ENCODE assay signal across 9 cellular contexts in genomic region chr17:79027274-79027924, GRCh38. TPM values are rescaled to one million over a fixed set of nuclear protein-coding genes. Genes with fewer than 3 reads are reported as not detected.
DNase-seq lines count a peak whose midpoint lies in the region; ATAC-seq and TF ChIP-seq lines count a peak whose summit lies in the region.
"Had no signal": no experiment of that assay in that cellular context is flagged by ENCODE, and none has a peak within 500 bp of the region (broad histone marks: within the 10 kb centered on the region; RNA-seq: fewer than 3 reads in every experiment).

No MANE protein-coding gene starts in this region.

- H3K23me2 ChIP-seq in H9 (ENCODE audit: insufficient read length, low read depth, low read length, poor library complexity, severe bottlenecking) = peaks cover 13% of the 10 kb centered on the region

- no peak for DNase-seq in NT2/D1 (ENCODE audit: low read depth, low spot score)
- DNase-seq in chondrocyte (ENCODE audit: low spot score) = no peak
- DNase-seq in lower lobe of right lung = no peak
- DNase-seq in tibial nerve (ENCODE audit: low spot score in 2 of 2) = peak in 1 of 2 donors; percentile 11
- no peak for DNase-seq in H9
- DNase-seq: activated CD4-positive, alpha-beta memory T cell treated with anti-CD3 and anti-CD28 coated beads, Interleukin-2, amount 10 ng/mL, durations not matched to agents 7 days and 5 days; Kasumi-1 had no signal

- H3K27ac Mint-ChIP-seq in chondrocyte (ENCODE audit: unreplicated experiment) (peak overlapping the region; percentile 74), H9 (no peak overlapping the region)
- H3K27ac Mint-ChIP-seq: activated CD4-positive, alpha-beta memory T cell treated with anti-CD3 and anti-CD28 coated beads, Interleukin-2, amount 10 ng/mL, durations not matched to agents 7 days and 5 days had no signal

- no peak for TF ChIP-seq EP300 in tibial nerve (IDR thresholded peaks at IDR 0.05)

- H3K9me3 ChIP-seq in NT2/D1 (ENCODE audit: insufficient read depth, low read length) (no peaks in the 10 kb centered on the region), lower lobe of right lung (no peaks in the 10 kb centered on the region), tibial nerve (no peaks in the 10 kb centered on the region), H9 (ENCODE audit: control insufficient read depth, low read depth, low read length) (no peaks in the 10 kb centered on the region)

- H3K9ac ChIP-seq in NT2/D1 (ENCODE audit: insufficient read length, low read depth) (peak overlapping the region; percentile 46), H9 (ENCODE audit: extremely low read depth, insufficient read length, low read length) (no peak overlapping the region)

- no peak overlapping the region for H2BK120ac ChIP-seq in H9 (ENCODE audit: low read depth, low read length, poor library complexity, severe bottlenecking)

- TF ChIP-seq CTCF in chondrocyte (IDR thresholded peaks at IDR 0.05) (no peak), lower lobe of right lung (IDR thresholded peaks at IDR 0.05) (no peak), tibial nerve (IDR thresholded peaks at IDR 0.05) (no peak), H9 (conservative IDR thresholded peaks at IDR 0.05) (no peak)

- H3K4me3 ChIP-seq in NT2/D1 (ENCODE audit: insufficient read length, low read depth) (no peak overlapping the region), lower lobe of right lung (peak overlapping the region; percentile 9), tibial nerve (peak overlapping the region in 1 of 4 donors; percentile 78)

- H4K20me1 ChIP-seq in H9 (ENCODE audit: control insufficient read depth, insufficient read depth, insufficient read length) = no peaks in the 10 kb centered on the region

- H3K4ac ChIP-seq in H9 (ENCODE audit: low read depth, low read length) = no peak overlapping the region

- H2BK5ac ChIP-seq in H9 (ENCODE audit: insufficient read length, low read length) = no peak overlapping the region

- H3T11ph ChIP-seq in H9 (ENCODE audit: low read length) = no peak overlapping the region

- H3K4me1 ChIP-seq in NT2/D1 (ENCODE audit: insufficient read depth, insufficient read length) = peaks cover 27% of the 10 kb centered on the region
- peaks cover 62% of the 10 kb centered on the region for H3K4me1 ChIP-seq in lower lobe of right lung
- H3K4me1 ChIP-seq in tibial nerve = peaks cover 0 to 83% (median 41%) of the 10 kb centered on the region in 4 donors
- no peaks in the 10 kb centered on the region for H3K4me1 ChIP-seq in H9 (ENCODE audit: insufficient read depth, low read length)

- peaks cover 9% of the 10 kb centered on the region for H3K27me3 Mint-ChIP-seq in chondrocyte (ENCODE audit: low read depth)
- peaks cover 100% of the 10 kb centered on the region for H3K27me3 Mint-ChIP-seq in H9 (ENCODE audit: low read depth)

- H3K4me2 ChIP-seq in H9 (ENCODE audit: insufficient read depth, insufficient read length, low read length) = no peak overlapping the region

- no peak overlapping the region for H4K5ac ChIP-seq in H9 (ENCODE audit: insufficient read length, low read depth, low read length)

- no peak overlapping the region for H2BK20ac ChIP-seq in H9 (ENCODE audit: low read depth, low read length, poor library complexity, severe bottlenecking)

- H3K23ac ChIP-seq in H9 (ENCODE audit: insufficient read length, low read depth, low read length) = no peak overlapping the region

- no peak overlapping the region for H2BK12ac ChIP-seq in H9 (ENCODE audit: insufficient read length, low read depth, low read length)

- no peak overlapping the region for H3K18ac ChIP-seq in H9 (ENCODE audit: insufficient read length, low read depth, low read length)

- H3K27me3 ChIP-seq in NT2/D1 (ENCODE audit: insufficient read depth, insufficient read length) (peaks cover 48% of the 10 kb centered on the region), lower lobe of right lung (ENCODE audit: low read depth) (peaks cover 9% of the 10 kb centered on the region), tibial nerve (peaks cover 0 to 5% of the 10 kb centered on the region in 2 donors), H9 (ENCODE audit: insufficient read depth, low read length) (peaks cover 27% of the 10 kb centered on the region; the same call in 1 of the 2 replicates)

- H2BK15ac ChIP-seq in H9 (ENCODE audit: low read depth, low read length) = no peak overlapping the region

- H3K9me3 Mint-ChIP-seq in chondrocyte (ENCODE audit: low read depth) = no peaks in the 10 kb centered on the region
- no peaks in the 10 kb centered on the region for H3K9me3 Mint-ChIP-seq in H9
- H3K9me3 Mint-ChIP-seq: activated CD4-positive, alpha-beta memory T cell treated with anti-CD3 and anti-CD28 coated beads, Interleukin-2, amount 10 ng/mL, durations not matched to agents 7 days and 5 days had no signal

- no peaks in the 10 kb centered on the region for H3K79me2 ChIP-seq in H9 (ENCODE audit: insufficient read depth, low read length)

- H3K36me3 ChIP-seq in NT2/D1 (ENCODE audit: insufficient read depth, insufficient read length, low read length) (no peaks in the 10 kb centered on the region), lower lobe of right lung (no peaks in the 10 kb centered on the region), tibial nerve (no peaks in the 10 kb centered on the region)

- WGBS in tibial nerve, 2 donors = 26 to 42% methylated on average over 6 to 10 of the region's 10 CpGs
- WGBS in H9 (ENCODE audit: extremely low coverage, insufficient read length, low lambda C conversion rate) = no CpG with 5 or more reads among the region's 10 CpGs

- ATAC-seq in lower lobe of right lung (no peak), GM21390 (IDR thresholded peaks at IDR 0.05; ENCODE audit: unreplicated experiment) (no peak), GM19324 (IDR thresholded peaks at IDR 0.05; ENCODE audit: low FRiP score, unreplicated experiment) (no peak)

- H2AK5ac ChIP-seq in H9 (ENCODE audit: insufficient read length, low read length) = no peak overlapping the region

- peak overlapping the region; percentile 67 for H3K27ac ChIP-seq in lower lobe of right lung
- H3K27ac ChIP-seq in tibial nerve = peak overlapping the region; percentile 15 to 86 (median 26)
- H3K27ac ChIP-seq in H9 (ENCODE audit: insufficient read length, low read depth, low read length) = no peak overlapping the region

- H4K91ac ChIP-seq in H9 (ENCODE audit: insufficient read length, low read depth, low read length) = no peak overlapping the region

- H3K56ac ChIP-seq in H9 (ENCODE audit: insufficient read length, low read depth, low read length) = no peak overlapping the region

- no peak overlapping the region; the same call in 1 of the 2 replicates for H3K14ac ChIP-seq in H9 (ENCODE audit: insufficient read depth, low read length)

- H3K36me3 Mint-ChIP-seq in chondrocyte (ENCODE audit: low read depth) = peaks cover 3% of the 10 kb centered on the region
- H3K36me3 Mint-ChIP-seq in H9 (ENCODE audit: insufficient read depth in 1 of 3, low read depth in 3 of 3) = no peaks in the 10 kb centered on the region; a peak in 1 of 7 replicates

- intact Hi-C loops in lower lobe of right lung (cut with DNase I) = no loop called here

- H4K8ac ChIP-seq in H9 (replicated peaks; ENCODE audit: insufficient read length, low read depth, low read length) = no peak overlapping the region

- H3K4me3 Mint-ChIP-seq in chondrocyte (ENCODE audit: unreplicated experiment) (peak overlapping the region; percentile 35), H9 (no peak overlapping the region)
- H3K4me3 Mint-ChIP-seq: activated CD4-positive, alpha-beta memory T cell treated with anti-CD3 and anti-CD28 coated beads, Interleukin-2, amount 10 ng/mL, durations not matched to agents 7 days and 5 days had no signal

- H3K79me1 ChIP-seq in H9 (ENCODE audit: insufficient read depth, low read depth, low read length, poor library complexity, severe bottlenecking) = no peaks in the 10 kb centered on the region

- H2AFZ ChIP-seq in H9 (ENCODE audit: low read length) = no peak overlapping the region

- peaks cover 75% of the 10 kb centered on the region for H3K4me1 Mint-ChIP-seq in chondrocyte (ENCODE audit: low read depth)
- H3K4me1 Mint-ChIP-seq in H9 = peaks cover 13 to 29% of the 10 kb centered on the region in 2 experiments

- no peak for TF ChIP-seq POLR2A in tibial nerve (IDR thresholded peaks at IDR 0.05)

RNA-seq across cellular contexts. Expression of gene C1QTNF1, which starts 3.4 kb away (rescaled TPM):
- total RNA-seq in chondrocyte (74.7 to 96.2 TPM (median 74.9 TPM) in 3 replicates), lower lobe of right lung (24.9 TPM), tibial nerve (100 to 1,000 TPM in 1 of 4 donors, 10 to 100 TPM in 3; 67.1 to 147 (median 90.0) TPM), H9 (2021) (0.55 and 0.96 TPM in 2 replicates)
- total RNA-seq: activated CD4-positive, alpha-beta memory T cell treated with anti-CD3 and anti-CD28 coated beads, Interleukin-2, amount 10 ng/mL, durations not matched to agents 7 days and 5 days had no signal

RNA-seq across cellular contexts. Expression of gene CANT1, which starts 17.8 kb away (rescaled TPM):
- total RNA-seq in chondrocyte = 37.3 to 50.5 TPM (median 47.9 TPM) in 3 replicates
- 54.4 TPM for total RNA-seq in lower lobe of right lung
- total RNA-seq in tibial nerve = 10 to 100 TPM; 21.0 to 27.3 (median 25.5) TPM
- 32.4 and 33.0 TPM in 2 replicates for total RNA-seq in H9 (2021)

RNA-seq across cellular contexts. Expression of gene ENGASE, which starts 47.2 kb away (rescaled TPM):
- total RNA-seq in chondrocyte = 16.8 to 30.7 TPM (median 19.7 TPM) in 3 replicates
- 56.4 TPM for total RNA-seq in lower lobe of right lung
- 10 to 100 TPM; 29.9 to 64.8 (median 57.1) TPM for total RNA-seq in tibial nerve
- 20.6 and 21.1 TPM in 2 replicates for total RNA-seq in H9 (2021)

RNA-seq across cellular contexts. Expression of gene LGALS3BP, which starts 47.7 kb away (rescaled TPM):
- total RNA-seq in chondrocyte = 120 to 177 TPM (median 127 TPM) in 3 replicates
- 417 TPM for total RNA-seq in lower lobe of right lung
- 100 to 1,000 TPM; 191 to 392 (median 296) TPM for total RNA-seq in tibial nerve
- 69.8 and 76.4 TPM in 2 replicates for total RNA-seq in H9 (2021)

Comparison
In these comparisons a context has a peak if more than half of its experiments do, and no peak if none do; other contexts are left out.
1. RNA of gene C1QTNF1, which starts 3.4 kb away (total RNA-seq): 67.1 to 147 TPM in tibial nerve, 74.7 to 96.2 TPM in chondrocyte and 24.9 TPM in lower lobe of right lung (single experiment); 0.55 to 0.96 TPM in H9; every median in the first group is over 10 times any median in the second.